ENCODE assay signal across 12 cellular contexts in the genomic region with DNA sequence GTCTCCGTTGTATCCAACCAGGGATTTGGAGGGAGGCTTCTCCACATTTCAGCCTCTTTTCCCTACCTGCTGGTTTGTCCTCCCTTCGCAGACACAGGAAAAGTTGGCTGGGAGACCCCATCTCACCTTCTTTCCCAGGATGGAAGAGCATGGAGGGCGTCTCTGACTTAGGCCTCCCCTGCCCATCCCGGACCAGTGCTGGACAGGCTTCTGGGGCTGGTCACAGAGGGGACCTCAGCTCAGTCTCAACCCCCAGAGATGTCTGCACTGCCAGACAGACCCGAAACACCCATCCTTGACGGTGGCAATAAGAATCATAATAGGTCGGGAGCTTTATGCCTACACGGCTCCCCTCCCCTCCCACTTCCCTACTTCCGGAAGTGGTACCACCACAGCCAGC. TPM values are rescaled to one million over a fixed set of nuclear protein-coding genes. Genes with fewer than 3 reads are reported as not detected.
DNase-seq lines count a peak whose midpoint lies in the region; ATAC-seq, FAIRE-seq and TF ChIP-seq lines count a peak whose summit lies in the region.
"Had no signal": no experiment of that assay in that cellular context is flagged by ENCODE, and none has a peak within 500 bp of the region (broad histone marks: within the 10 kb centered on the region; RNA-seq: fewer than 3 reads in every experiment).

No MANE protein-coding gene starts in this region.

- TF ChIP-seq CTCF in astrocyte (IDR thresholded peaks at IDR 0.05; ENCODE audit: insufficient read depth, low read depth, low read length) (no peak), tibial nerve (IDR thresholded peaks at IDR 0.05) (no peak)

- H3K27ac ChIP-seq in astrocyte (ENCODE audit: low read depth, low read length) (no peak overlapping the region), mucosa of rectum (ENCODE audit: low read depth in 2 of 2, low read length in 2 of 2) (peak overlapping the region; percentile 17 to 43), tibial nerve (peak overlapping the region; percentile 1 to 89 (median 50))

- H3K27ac Mint-ChIP-seq in activated naive CD4-positive, alpha-beta T cell treated with anti-CD3 and anti-CD28 coated beads, Interleukin-2, amount 10 ng/mL, durations not matched to agents 7 days and 5 days, result no peak overlapping the region
- H3K27ac Mint-ChIP-seq in astrocyte (ENCODE audit: unreplicated experiment), result no peak overlapping the region

- H2AFZ ChIP-seq in astrocyte (ENCODE audit: low read depth, low read length), result no peak overlapping the region

- H3K9me3 Mint-ChIP-seq in activated naive CD4-positive, alpha-beta T cell treated with anti-CD3 and anti-CD28 coated beads, Interleukin-2, amount 10 ng/mL, durations not matched to agents 7 days and 5 days, result no peaks in the 10 kb centered on the region
- H3K9me3 Mint-ChIP-seq in astrocyte (ENCODE audit: unreplicated experiment), result no peaks in the 10 kb centered on the region

- DNase-seq in activated naive CD4-positive, alpha-beta T cell treated with anti-CD3 and anti-CD28 coated beads, Interleukin-2, amount 10 ng/mL, durations not matched to agents 7 days and 5 days, result no peak
- no peak for DNase-seq in activated naive CD4-positive, alpha-beta T cell treated with anti-CD3 and anti-CD28 coated beads, Interleukin-2, amount 50 U/mL, for 16 hours
- DNase-seq in astrocyte (ENCODE audit: low read depth), result no peak
- DNase-seq in tibial nerve (ENCODE audit: low spot score in 2 of 2), result no peak
- no peak for DNase-seq in hypothalamus (lab: John Stamatoyannopoulos, UW)
- DNase-seq in NCI-H1694 treated with DMSO at 0.1 percent for 48 hours (lab: John Stamatoyannopoulos, UW), result no peak
- DNase-seq: AML-193, hippocampal formation, NCI-H524 treated with DMSO at 0.1 percent for 48 hours had no signal

- WGBS in tibial nerve, 2 donors, result 55 to 58% methylated on average over 9 of the region's 9 CpGs

- no peak for FAIRE-seq in astrocyte (lab: Jason Lieb, UNC)
- FAIRE-seq: TTC549 had no signal

- H3K4me3 ChIP-seq in astrocyte (ENCODE audit: insufficient read depth, low read depth, low read length) (no peak overlapping the region), mucosa of rectum (ENCODE audit: low read length in 2 of 2) (peak overlapping the region in 1 of 2 donors; percentile 7), tibial nerve (peak overlapping the region in 3 of 4 donors; percentile 45 to 98 (median 85))

- H3K27me3 ChIP-seq in astrocyte (ENCODE audit: insufficient read depth, low read length), result peaks cover 9% of the 10 kb centered on the region
- H3K27me3 ChIP-seq in mucosa of rectum (ENCODE audit: control insufficient read depth in 2 of 2, insufficient read depth in 2 of 2, low read length in 2 of 2), result peaks cover 0 to 1% of the 10 kb centered on the region in 2 donors
- no peaks in the 10 kb centered on the region for H3K27me3 ChIP-seq in tibial nerve

- no peaks in the 10 kb centered on the region for H3K36me3 Mint-ChIP-seq in activated naive CD4-positive, alpha-beta T cell treated with anti-CD3 and anti-CD28 coated beads, Interleukin-2, amount 10 ng/mL, durations not matched to agents 7 days and 5 days
- peaks cover 4% of the 10 kb centered on the region for H3K36me3 Mint-ChIP-seq in astrocyte (ENCODE audit: low read depth, unreplicated experiment)

- peaks cover 30% of the 10 kb centered on the region for H3K4me1 ChIP-seq in astrocyte (ENCODE audit: insufficient read depth, low read length)
- peaks cover 23 to 24% of the 10 kb centered on the region in 2 donors for H3K4me1 ChIP-seq in mucosa of rectum (ENCODE audit: control insufficient read depth in 2 of 2, insufficient read depth in 2 of 2, low read length in 2 of 2)
- H3K4me1 ChIP-seq in tibial nerve, result peaks cover 0 to 59% (median 43%) of the 10 kb centered on the region in 4 donors

- H4K20me1 ChIP-seq in astrocyte (ENCODE audit: insufficient read depth, low read length), result peaks cover 52% of the 10 kb centered on the region

- no peak for ATAC-seq in HG03045 (IDR thresholded peaks at IDR 0.05; ENCODE audit: unreplicated experiment)

- CTCF ChIA-PET in activated naive CD4-positive, alpha-beta T cell treated with anti-CD3 and anti-CD28 coated beads, Interleukin-2, amount 10 ng/mL, durations not matched to agents 7 days and 5 days (lab: Charles Lee), result interaction anchor here (0.5 to 24.7 kb wide), 3 partner anchors 20 to 91 kb away, joined by 3 to 504 read pairs (median 3); no protein-coding TSS in a partner anchor

- no peak overlapping the region for H3K9ac ChIP-seq in astrocyte (ENCODE audit: low read length)
- peak overlapping the region; percentile 10 to 47 for H3K9ac ChIP-seq in mucosa of rectum (ENCODE audit: low read depth in 1 of 2, low read length in 2 of 2)

- peaks cover 31% of the 10 kb centered on the region for H3K79me2 ChIP-seq in astrocyte (ENCODE audit: insufficient read depth, low read length)

- H3K4me3 Mint-ChIP-seq in activated naive CD4-positive, alpha-beta T cell treated with anti-CD3 and anti-CD28 coated beads, Interleukin-2, amount 10 ng/mL, durations not matched to agents 7 days and 5 days, result peak overlapping the region; percentile 77
- H3K4me3 Mint-ChIP-seq in astrocyte (ENCODE audit: unreplicated experiment), result peak overlapping the region; percentile 95

- TF ChIP-seq POLR2A in tibial nerve (IDR thresholded peaks at IDR 0.05), result no peak

- no peak for TF ChIP-seq EP300 in tibial nerve (IDR thresholded peaks at IDR 0.05)

- H3K36me3 ChIP-seq in astrocyte (ENCODE audit: insufficient read depth, low read length) (no peaks in the 10 kb centered on the region), mucosa of rectum (ENCODE audit: control insufficient read depth in 2 of 2, insufficient read depth in 2 of 2, low read length in 2 of 2) (no peaks in the 10 kb centered on the region), tibial nerve (no peaks in the 10 kb centered on the region)

- H3K27me3 Mint-ChIP-seq in activated naive CD4-positive, alpha-beta T cell treated with anti-CD3 and anti-CD28 coated beads, Interleukin-2, amount 10 ng/mL, durations not matched to agents 7 days and 5 days, result peaks cover 52% of the 10 kb centered on the region
- H3K27me3 Mint-ChIP-seq in astrocyte (ENCODE audit: low read depth, unreplicated experiment), result peaks cover 10% of the 10 kb centered on the region

- peak overlapping the region; percentile 92 for H3K4me2 ChIP-seq in astrocyte (ENCODE audit: low read length)

- H3K9me3 ChIP-seq in astrocyte (ENCODE audit: insufficient read depth, low read depth, low read length) (no peaks in the 10 kb centered on the region), mucosa of rectum (ENCODE audit: control insufficient read depth in 2 of 2, low read length in 2 of 2) (no peaks in the 10 kb centered on the region), tibial nerve (no peaks in the 10 kb centered on the region)

- H3K4me1 Mint-ChIP-seq in activated naive CD4-positive, alpha-beta T cell treated with anti-CD3 and anti-CD28 coated beads, Interleukin-2, amount 10 ng/mL, durations not matched to agents 7 days and 5 days, result peaks cover 16% of the 10 kb centered on the region
- H3K4me1 Mint-ChIP-seq in astrocyte (ENCODE audit: low read depth, unreplicated experiment), result peaks cover 31% of the 10 kb centered on the region

RNA-seq across cellular contexts. Expression of a gene that starts 1.6 kb away (rescaled TPM):
- total RNA-seq in astrocyte, result 34.7 and 39.0 TPM in 2 replicates
- 100 to 1,000 TPM in 1 of 4 donors, 10 to 100 TPM in 3; 52.8 to 125 (median 57.9) TPM for total RNA-seq in tibial nerve
